In genomic region chr2:59594671-59595222, GRCh38 we compare ENCODE assay signal across 12 cellular contexts.
DNase-seq lines count a peak whose midpoint lies in the region; ATAC-seq, FAIRE-seq and TF ChIP-seq lines count a peak whose summit lies in the region.
"Had no signal": no experiment of that assay in that cellular context is flagged by ENCODE, and none has a peak within 500 bp of the region (broad histone marks: within the 10 kb centered on the region; RNA-seq: fewer than 3 reads in every experiment).

No MANE protein-coding gene starts in this region.

- H4K91ac ChIP-seq in H1 (replicated peaks; ENCODE audit: insufficient read length, low read length) = no peak overlapping the region

- ATAC-seq in GM18502 (IDR thresholded peaks at IDR 0.05; ENCODE audit: poor library complexity, unreplicated experiment) = peak; percentile 70
- ATAC-seq in GM21447 (IDR thresholded peaks at IDR 0.05; ENCODE audit: unreplicated experiment) = peak; percentile 57
- ATAC-seq: left colon; stimulated activated effector memory CD8-positive, alpha-beta T cell treated with anti-CD3 and anti-CD28 coated beads, Interleukin-12 subunit alpha, Interleukin-12 subunit beta, amount 100 ng/mL, for 72 hours had no signal

- H3K36me3 ChIP-seq in H1 (ENCODE audit: control insufficient read depth in 2 of 4, insufficient read depth in 4 of 4, low read length in 3 of 4) = no peaks in the 10 kb centered on the region

- no peaks in the 10 kb centered on the region for H3K79me2 ChIP-seq in H1 (ENCODE audit: control insufficient read depth in 1 of 2, insufficient read depth in 2 of 2, low read length in 2 of 2)

- no peak overlapping the region for H4K8ac ChIP-seq in H1 (ENCODE audit: extremely low read depth, insufficient read depth, low read length)

- DNase-seq in HL-60 (ENCODE audit: low read depth in 1 of 2, low spot score in 1 of 2) (peak in 1 of 2 experiments; percentile 66), H1 (ENCODE audit: low read depth in 1 of 2, low spot score in 2 of 2) (no peak), mucosa of gallbladder (ENCODE audit: low spot score) (no peak), NCI-H2029 treated with DMSO at 0.1 percent for 48 hours (lab: John Stamatoyannopoulos, UW) (no peak), SKM-1 treated with dmso at 0.1 percent for 144 hours (lab: John Stamatoyannopoulos, UW; ENCODE audit: unreplicated experiment) (no peak), activated gamma-delta T cell (lab: John Stamatoyannopoulos, UW) (no peak)
- DNase-seq: head of caudate nucleus, left colon had no signal

- no peaks in the 10 kb centered on the region for H3K4me1 ChIP-seq in H1 (replicated peaks in 1 of 4; ENCODE audit: control insufficient read depth in 3 of 4, insufficient read depth in 4 of 4, low read length in 3 of 4)

- H3K56ac ChIP-seq in H1 (replicated peaks; ENCODE audit: insufficient read length, low read depth, low read length) = no peak overlapping the region

- H3K18ac ChIP-seq in H1 (ENCODE audit: extremely low read depth, low read length) = no peak overlapping the region

- H3K79me1 ChIP-seq in H1 (ENCODE audit: low read depth, low read length) = no peaks in the 10 kb centered on the region

- H2BK12ac ChIP-seq in H1 (ENCODE audit: low read depth, low read length) = no peak overlapping the region

- no peak overlapping the region for H3K4me2 ChIP-seq in H1 (ENCODE audit: insufficient read depth in 1 of 2, low read depth in 2 of 2, low read length in 2 of 2)

- TF ChIP-seq EP300 in H1 (IDR thresholded peaks at IDR 0.05; ENCODE audit: borderline replicate concordance in 1 of 2, low read depth in 2 of 2, low read length in 2 of 2) = no peak

- H2BK5ac ChIP-seq in H1 (ENCODE audit: low read depth, low read length) = no peak overlapping the region

- no peak overlapping the region for H2AK5ac ChIP-seq in H1 (ENCODE audit: low read depth, low read length)

- POLR2A ChIA-PET in H1 (lab: Charles Lee; ENCODE audit: partially characterized antibody) = no interaction called here

- CTCF ChIA-PET in H1 (lab: Charles Lee; ENCODE audit: partially characterized antibody) = interaction anchor here (3.3 kb wide), 1 partner anchor 10 kb away, joined by 17 read pairs; no protein-coding TSS in a partner anchor

- H2AFZ ChIP-seq in H1 (ENCODE audit: low read length) = 0 out of 2 replicates have a peak overlapping the region, but pooled peaks have one; percentile 5

- 99% methylated on average over 5 of the region's 5 CpGs; no CpG with 5 or more reads in 1 of the 2 experiments for WGBS in H1 (ENCODE audit: extremely low coverage in 1 of 2, insufficient coverage in 1 of 2, insufficient read length in 1 of 2, insufficient replicate concordance in 2 of 2, low coverage in 1 of 2, low lambda C conversion rate in 2 of 2, missing lambda C conversion rate in 1 of 2), 2 experiments

- no peak overlapping the region for H3K4ac ChIP-seq in H1 (replicated peaks; ENCODE audit: insufficient read length, low read depth, low read length)

- no peaks in the 10 kb centered on the region for H3K9me3 ChIP-seq in H1 (ENCODE audit: insufficient read depth in 2 of 2, low read depth in 1 of 2, low read length in 1 of 2)

- no peak overlapping the region for H3K4me3 ChIP-seq in HL-60 (replicated peaks; ENCODE audit: insufficient read depth, low read length)
- no peak overlapping the region for H3K4me3 ChIP-seq in H1 (ENCODE audit: extremely low read depth in 1 of 4, insufficient read depth in 2 of 4, low read depth in 3 of 4, low read length in 4 of 4)
- H3K4me3 ChIP-seq: SK-N-MC had no signal

- H4K5ac ChIP-seq in H1 (ENCODE audit: insufficient read length, low read depth, low read length) = no peak overlapping the region

- no peak overlapping the region for H3K23ac ChIP-seq in H1 (ENCODE audit: insufficient read length)

- no peak for FAIRE-seq in H1 (lab: Jason Lieb, UNC)

- H3K27me3 ChIP-seq in HL-60 (ENCODE audit: insufficient read depth, poor library complexity, severe bottlenecking) = no peaks in the 10 kb centered on the region
- no peaks in the 10 kb centered on the region for H3K27me3 ChIP-seq in H1 (replicated peaks in 1 of 4; ENCODE audit: control insufficient read depth in 3 of 4, extremely low read depth in 1 of 4, insufficient read depth in 3 of 4, low read length in 3 of 4)

- H3K23me2 ChIP-seq in H1 (ENCODE audit: low read depth, low read length) = no peaks in the 10 kb centered on the region

- H3K14ac ChIP-seq in H1 (ENCODE audit: insufficient read length) = no peak overlapping the region

- H2BK120ac ChIP-seq in H1 (replicated peaks; ENCODE audit: low read depth, low read length) = no peak overlapping the region

- TF ChIP-seq POLR2A in H1 (IDR thresholded peaks at IDR 0.05; ENCODE audit: control extremely low read depth in 1 of 2, low read depth in 2 of 2, low read length in 2 of 2) = no peak

- TF ChIP-seq CTCF in HL-60 (IDR thresholded peaks at IDR 0.05; ENCODE audit: insufficient read depth, low read length) (no peak), H1 (IDR thresholded peaks at IDR 0.05; ENCODE audit: control extremely low read depth in 1 of 3, insufficient read depth in 1 of 3, low read depth in 1 of 3, low read length in 3 of 3) (no peak)

- no peak overlapping the region for H2BK20ac ChIP-seq in H1 (ENCODE audit: low read length)

- H3K9ac ChIP-seq in H1 (replicated peaks in 1 of 4; ENCODE audit: extremely low read depth in 1 of 4, low read depth in 3 of 4, low read length in 3 of 4) = no peak overlapping the region

- H3K27ac ChIP-seq in HL-60 (replicated peaks) (peak overlapping the region; percentile 56), H1 (ENCODE audit: low read depth, low read length) (no peak overlapping the region)
- H3K27ac ChIP-seq: SK-N-MC had no signal

- no peak overlapping the region for H2BK15ac ChIP-seq in H1 (ENCODE audit: low read length)

- H4K20me1 ChIP-seq in H1 (replicated peaks in 1 of 2; ENCODE audit: control insufficient read depth in 1 of 2, insufficient read depth in 2 of 2, low read length in 2 of 2) = no peaks in the 10 kb centered on the region

- no peak for TF ChIP-seq RAD21 in H1 (IDR thresholded peaks at IDR 0.05 in 1 of 2, conservative IDR thresholded peaks at IDR 0.05 in 1 of 2; ENCODE audit: low read depth in 2 of 2, low read length in 2 of 2)

TF ChIP-seq in H1, 55 proteins besides CTCF, POLR2A, EP300 and RAD21:
- no peak for TF ChIP-seq SAP30 (IDR thresholded peaks at IDR 0.05; ENCODE audit: insufficient read depth, insufficient replicate concordance, low read length)
- no peak for TF ChIP-seq BACH1 (IDR thresholded peaks at IDR 0.05; ENCODE audit: low read length)
- no peak for TF ChIP-seq FOSL1 (IDR thresholded peaks at IDR 0.05; ENCODE audit: insufficient read depth, low read depth, low read length)
- no peak for TF ChIP-seq SRF (IDR thresholded peaks at IDR 0.05; ENCODE audit: low read depth, low read length)
- TF ChIP-seq ZNF274 (IDR thresholded peaks at IDR 0.05; ENCODE audit: borderline replicate concordance, extremely low read depth, low read length) = no peak
- TF ChIP-seq MAX (IDR thresholded peaks at IDR 0.05) = no peak
- no peak for TF ChIP-seq GTF2F1 (IDR thresholded peaks at IDR 0.05; ENCODE audit: borderline replicate concordance, low read depth, low read length)
- TF ChIP-seq TEAD4 (IDR thresholded peaks at IDR 0.05; ENCODE audit: low read depth, low read length) = no peak
